Comparison of ENCODE assay signal across 10 cellular contexts in genomic region chr12:83808591-83808990, GRCh38.
"Had no signal": no experiment of that assay in that cellular context is flagged by ENCODE, and none has a peak within 500 bp of the region (broad histone marks: within the 10 kb centered on the region; RNA-seq: fewer than 3 reads in every experiment).

No MANE protein-coding gene starts in this region.

- DNase-seq: H9, HCEC 1CT, IMR-90, Kasumi-1, KG1 had no signal

- H3K4me2 ChIP-seq: GM23338 had no signal

- H3K4me1 Mint-ChIP-seq: GM23338, H9 had no signal

- H3K27ac Mint-ChIP-seq: GM23338, H9 had no signal

- H3K4me3 ChIP-seq: GM23338, K562 had no signal

- H2AFZ ChIP-seq: GM23338 had no signal

- FAIRE-seq: H1, H54, HTR-8/SVneo, K562 had no signal

- H3K4me3 Mint-ChIP-seq: GM23338, H9 had no signal

- ATAC-seq: GM23338, K562 had no signal

- H3K9me3 Mint-ChIP-seq: GM23338, H9 had no signal
